In genomic region chr5:121963409-121963808, GRCh38 we compare ENCODE assay signal across 11 cellular contexts. TPM values are rescaled to one million over a fixed set of nuclear protein-coding genes. Genes with fewer than 3 reads are reported as not detected.
DNase-seq lines count a peak whose midpoint lies in the region; ATAC-seq, FAIRE-seq and TF ChIP-seq lines count a peak whose summit lies in the region.
"Had no signal": no experiment of that assay in that cellular context is flagged by ENCODE, and none has a peak within 500 bp of the region (broad histone marks: within the 10 kb centered on the region; RNA-seq: fewer than 3 reads in every experiment).

No MANE protein-coding gene starts in this region.

- H3K27ac ChIP-seq in HepG2 (ENCODE audit: extremely low read length, insufficient read depth, low read length) (no peak overlapping the region), right lobe of liver (no peak overlapping the region), upper lobe of right lung (no peak overlapping the region), left lung (no peak overlapping the region)

- no peaks in the 10 kb centered on the region; a peak in 1 of 5 replicates for H3K27me3 ChIP-seq in HepG2 (ENCODE audit: control insufficient read depth in 1 of 2, insufficient read depth in 2 of 2, low read length in 2 of 2)
- no peaks in the 10 kb centered on the region for H3K27me3 ChIP-seq in right lobe of liver
- H3K27me3 ChIP-seq in kidney epithelial cell (ENCODE audit: control insufficient read depth, insufficient read depth, low read length) = no peaks in the 10 kb centered on the region
- peaks cover 1% of the 10 kb centered on the region for H3K27me3 ChIP-seq in upper lobe of right lung
- H3K27me3 ChIP-seq in left lung = no peaks in the 10 kb centered on the region

- no peaks in the 10 kb centered on the region for H4K20me1 ChIP-seq in HepG2 (ENCODE audit: insufficient read depth, low read length)

- no peak for FAIRE-seq in HepG2 (lab: Jason Lieb, UNC)

- TF ChIP-seq EP300 in HepG2 (IDR thresholded peaks at IDR 0.05; ENCODE audit: low read depth in 2 of 2, low read length in 2 of 2) = no peak
- no peak for TF ChIP-seq EP300 in HepG2 (CRISPR knock-in tag; IDR thresholded peaks at IDR 0.05; ENCODE audit: borderline replicate concordance)

- no peak for TF ChIP-seq RAD21 in HepG2 (CRISPR knock-in tag; IDR thresholded peaks at IDR 0.05)

- intact Hi-C loops in HepG2 (cut with micrococcal nuclease; ENCODE audit: unreplicated experiment) (no loop called here), right lobe of liver (cut with DNase I) (no loop called here), upper lobe of right lung (cut with DNase I) (no loop called here), left lung (cut with DNase I) (loop anchor here in 1 of 2 donors (10.0 kb wide), 1 partner anchor 111 kb away; the partner anchor contains the start of gene LOX)
- intact Hi-C loops in activated T-helper 1 cell treated with anti-CD3 and anti-CD28 coated beads, Interleukin-12 subunit alpha, Interleukin-12 subunit beta, Interleukin-2, Interleukin-4 antibody, amounts not matched to agents 30 ng/mL and 10 ng/mL and 1 ng/mL, durations not matched to agents 14 hours and 24 hours and 36 hours (cut with micrococcal nuclease) = loop anchor here (1.0 to 5.0 kb wide), 4 partner anchors 57 to 1474 kb away; no protein-coding TSS in a partner anchor

- TF ChIP-seq CTCF in HepG2 (CRISPR knock-in tag; IDR thresholded peaks at IDR 0.05) (no peak), right lobe of liver (IDR thresholded peaks at IDR 0.05) (no peak), kidney epithelial cell (IDR thresholded peaks at IDR 0.05; ENCODE audit: insufficient read depth, low read length, poor library complexity, severe bottlenecking) (no peak), upper lobe of right lung (IDR thresholded peaks at IDR 0.05) (no peak), left lung (IDR thresholded peaks at IDR 0.05) (no peak)

- peaks cover 2% of the 10 kb centered on the region for H3K27me3 Mint-ChIP-seq in activated T-helper 1 cell treated with anti-CD3 and anti-CD28 coated beads, Interleukin-12 subunit alpha, Interleukin-12 subunit beta, Interleukin-2, Interleukin-4 antibody, amounts not matched to agents 30 ng/mL and 10 ng/mL and 1 ng/mL, durations not matched to agents 14 hours and 24 hours and 36 hours (ENCODE audit: insufficient read depth)

- DNase-seq in HepG2 (ENCODE audit: low spot score) (no peak), right lobe of liver (no peak), kidney epithelial cell (ENCODE audit: low read depth) (no peak), upper lobe of right lung (no peak), NCI-H1048 (lab: John Stamatoyannopoulos, UW) (no peak), left lung (no peak), G401 (ENCODE audit: low spot score) (no peak)
- no peak for DNase-seq in activated T-helper 1 cell treated with anti-CD3 and anti-CD28 coated beads, Interleukin-12 subunit alpha, Interleukin-12 subunit beta, Interleukin-2, Interleukin-4 antibody, amounts not matched to agents 30 ng/mL and 10 ng/mL and 1 ng/mL, durations not matched to agents 14 hours and 24 hours and 36 hours (ENCODE audit: low spot score)
- DNase-seq: activated CD4-positive, CD25-positive, alpha-beta regulatory T cell treated with anti-CD3 and anti-CD28 coated beads, Interleukin-2, amount 50 U/mL, for 72 hours; effector memory CD4-positive, alpha-beta T cell; NCI-H526 had no signal

- H3K4me3 ChIP-seq in HepG2 (replicated peaks in 1 of 3; ENCODE audit: insufficient read depth in 1 of 3, low read depth in 2 of 3, low read length in 3 of 3) (peak overlapping the region; percentile 74 to 80 (median 80); a peak in 4 of 6 replicates), right lobe of liver (no peak overlapping the region), kidney epithelial cell (ENCODE audit: low read depth, low read length) (peak overlapping the region; percentile 68), upper lobe of right lung (peak overlapping the region; percentile 89), left lung (peak overlapping the region in 1 of 2 donors; percentile 59)

- peak overlapping the region; percentile 87 for H3K9ac ChIP-seq in HepG2 (ENCODE audit: insufficient read depth, low read depth, low read length)

- H3K27ac Mint-ChIP-seq in activated T-helper 1 cell treated with anti-CD3 and anti-CD28 coated beads, Interleukin-12 subunit alpha, Interleukin-12 subunit beta, Interleukin-2, Interleukin-4 antibody, amounts not matched to agents 30 ng/mL and 10 ng/mL and 1 ng/mL, durations not matched to agents 14 hours and 24 hours and 36 hours = peak overlapping the region; percentile 95

- H3K9me3 ChIP-seq in HepG2 (ENCODE audit: low read length) = no peaks in the 10 kb centered on the region
- H3K9me3 ChIP-seq in right lobe of liver = no peaks in the 10 kb centered on the region
- H3K9me3 ChIP-seq in upper lobe of right lung = no peaks in the 10 kb centered on the region
- no peaks in the 10 kb centered on the region for H3K9me3 ChIP-seq in left lung

- H3K36me3 ChIP-seq in HepG2 (replicated peaks in 1 of 2; ENCODE audit: control insufficient read depth in 1 of 2, insufficient read depth in 2 of 2, low read length in 2 of 2) (no peaks in the 10 kb centered on the region), right lobe of liver (no peaks in the 10 kb centered on the region), kidney epithelial cell (ENCODE audit: control insufficient read depth, insufficient read depth, low read length) (no peaks in the 10 kb centered on the region), upper lobe of right lung (no peaks in the 10 kb centered on the region), left lung (no peaks in the 10 kb centered on the region)

- POLR2A ChIA-PET in HepG2 (lab: Yijun Ruan, JAX) = no interaction called here

- H3K36me3 Mint-ChIP-seq in activated T-helper 1 cell treated with anti-CD3 and anti-CD28 coated beads, Interleukin-12 subunit alpha, Interleukin-12 subunit beta, Interleukin-2, Interleukin-4 antibody, amounts not matched to agents 30 ng/mL and 10 ng/mL and 1 ng/mL, durations not matched to agents 14 hours and 24 hours and 36 hours (ENCODE audit: low read depth) = peaks cover 13% of the 10 kb centered on the region

- H3K4me1 ChIP-seq in HepG2 (ENCODE audit: insufficient read depth, low read length) (peaks cover 11% of the 10 kb centered on the region), right lobe of liver (peaks cover 0 to 8% (median 3%) of the 10 kb centered on the region in 4 donors), upper lobe of right lung (peaks cover 17% of the 10 kb centered on the region), left lung (peaks cover 10 to 24% of the 10 kb centered on the region in 2 donors)

- H3K9me3 Mint-ChIP-seq in activated T-helper 1 cell treated with anti-CD3 and anti-CD28 coated beads, Interleukin-12 subunit alpha, Interleukin-12 subunit beta, Interleukin-2, Interleukin-4 antibody, amounts not matched to agents 30 ng/mL and 10 ng/mL and 1 ng/mL, durations not matched to agents 14 hours and 24 hours and 36 hours = peaks cover 4% of the 10 kb centered on the region

- 64% methylated on average over 1 of the region's 1 CpG for whole genome bisulfite sequencing in HepG2 (ENCODE audit: low lambda C conversion rate)
- WGBS in right lobe of liver (ENCODE audit: insufficient coverage, low coverage, low lambda C conversion rate, missing lambda C conversion rate) = 67% methylated on average over 1 of the region's 1 CpG

- H2AFZ ChIP-seq in HepG2 (ENCODE audit: low read length) = no peak overlapping the region

- ATAC-seq in HepG2 = no peak
- no peak for ATAC-seq in right lobe of liver
- ATAC-seq in upper lobe of right lung = no peak
- ATAC-seq in left lung = no peak

- H3K4me3 Mint-ChIP-seq in activated T-helper 1 cell treated with anti-CD3 and anti-CD28 coated beads, Interleukin-12 subunit alpha, Interleukin-12 subunit beta, Interleukin-2, Interleukin-4 antibody, amounts not matched to agents 30 ng/mL and 10 ng/mL and 1 ng/mL, durations not matched to agents 14 hours and 24 hours and 36 hours = peak overlapping the region; percentile 97

- in situ Hi-C loops in HepG2 (cut with HindIII; ENCODE audit: extremely low pct_ligation_motif_present, low pct_unique_long_range_greater_than_20kb) = loop anchor here (10.0 kb wide), 1 partner anchor 141 kb away; no protein-coding TSS in a partner anchor
- in situ Hi-C loops in G401 (cut with HindIII; ENCODE audit: low sequenced_read_pairs) = no loop called here

- H3K79me2 ChIP-seq in HepG2 (ENCODE audit: insufficient read depth, low read length) = peaks cover 42% of the 10 kb centered on the region

- BruUV-seq in HepG2 (replicated peaks; lab: Mats Ljungman, UMichigan) = no TSS peak

- TF ChIP-seq POLR2A in HepG2 (IDR thresholded peaks at IDR 0.05; ENCODE audit: insufficient read depth in 1 of 2, low read depth in 2 of 2, low read length in 2 of 2) (no peak), right lobe of liver (IDR thresholded peaks at IDR 0.05) (no peak)

- H3K4me1 Mint-ChIP-seq in activated T-helper 1 cell treated with anti-CD3 and anti-CD28 coated beads, Interleukin-12 subunit alpha, Interleukin-12 subunit beta, Interleukin-2, Interleukin-4 antibody, amounts not matched to agents 30 ng/mL and 10 ng/mL and 1 ng/mL, durations not matched to agents 14 hours and 24 hours and 36 hours (ENCODE audit: low read depth) = peaks cover 21% of the 10 kb centered on the region

- CTCF ChIA-PET in HepG2 (lab: Yijun Ruan, JAX; ENCODE audit: low intra/inter-chr PET ratio, low total read pairs) = no interaction called here

- peak overlapping the region; percentile 75 for H3K4me2 ChIP-seq in HepG2 (ENCODE audit: low read depth, low read length)

RNA-seq across cellular contexts. Expression of gene SRFBP1, which starts 1.6 kb away (rescaled TPM):
- total RNA-seq in HepG2 (2016; rRNA removed; fragmentation: Illumina TruSeq; extraction: Trizol) (16.4 and 24.7 TPM in 2 replicates), right lobe of liver (1 to 10 TPM; 3.2 to 9.5 (median 6.1) TPM), kidney epithelial cell (19.8 and 22.3 TPM in 2 replicates), upper lobe of right lung (14.8 TPM), left lung (10 to 100 TPM; 11.1 to 13.8 TPM)
- 10.4 and 16.2 TPM in 2 replicates for total RNA-seq in HepG2 (2016; cell fraction: cytosol; rRNA removed; fragmentation: Illumina TruSeq; extraction: Trizol; ENCODE audit: low read depth)
- total RNA-seq in HepG2 (2016; cell fraction: insoluble cytoplasmic fraction; rRNA removed; fragmentation: Illumina TruSeq; extraction: Trizol) = 16.0 and 25.1 TPM in 2 replicates
- total RNA-seq in HepG2 (2016; cell fraction: membrane; rRNA removed; fragmentation: Illumina TruSeq; extraction: Trizol) = 9.5 and 10.5 TPM in 2 replicates
- total RNA-seq in HepG2 (2016; cell fraction: nucleus; rRNA removed; fragmentation: Illumina TruSeq; extraction: Trizol) = 18.7 and 19.6 TPM in 2 replicates
- polyA plus RNA-seq in HepG2 (2011; rRNA removed) = 1.5 and 2.1 TPM in 2 replicates
- 0.90 and 1.4 TPM in 2 replicates for polyA plus RNA-seq in HepG2 (2011; cell fraction: cytosol; rRNA removed)
- 1.1 TPM in 2 replicates for polyA plus RNA-seq in HepG2 (2011; cell fraction: nucleus; rRNA removed)
- polyA plus RNA-seq in HepG2 (2012) = 3.9 and 5.6 TPM in 2 replicates
- 0.50 and 0.69 TPM in 2 replicates for polyA plus RNA-seq in HepG2 (2016; cell fraction: cytosol; fragmentation: Illumina TruSeq; extraction: Trizol; ENCODE audit: low read depth)
- 11.8 and 12.5 TPM in 2 replicates for polyA plus RNA-seq in HepG2 (2016; cell fraction: insoluble cytoplasmic fraction; fragmentation: Illumina TruSeq; extraction: Trizol; ENCODE audit: low read depth)
- polyA plus RNA-seq in HepG2 (2016; cell fraction: membrane; fragmentation: Illumina TruSeq; extraction: Trizol; ENCODE audit: low read depth) = 1.4 and 1.5 TPM in 2 replicates
- polyA plus RNA-seq in HepG2 (2016; cell fraction: nucleus; fragmentation: Illumina TruSeq; extraction: Trizol; ENCODE audit: insufficient read depth, low read depth) = 7.3 and 8.8 TPM in 2 replicates
- polyA minus RNA-seq in HepG2 (2011; rRNA and poly(A)+ RNA removed; ENCODE audit: low replicate concordance) = 0.60 and 2.6 TPM in 2 replicates
- 3.0 and 4.3 TPM in 2 replicates for polyA minus RNA-seq in HepG2 (2011; cell fraction: cytosol; rRNA and poly(A)+ RNA removed)
- 13.8 and 14.2 TPM in 2 replicates for polyA minus RNA-seq in HepG2 (2011; cell fraction: nucleus; rRNA and poly(A)+ RNA removed)
- total RNA-seq in activated T-helper 1 cell treated with anti-CD3 and anti-CD28 coated beads, Interleukin-12 subunit alpha, Interleukin-12 subunit beta, Interleukin-2, Interleukin-4 antibody, amounts not matched to agents 30 ng/mL and 10 ng/mL and 1 ng/mL, durations not matched to agents 14 hours and 24 hours and 36 hours = 17.7 and 18.9 TPM in 2 replicates
- 12.2 and 22.0 TPM in 2 replicates for total RNA-seq in G401 (2014; rRNA removed; shearing (Covaris generic))

Comparison
In these comparisons a context has a peak if more than half of its experiments do, and no peak if none do; other contexts are left out.
1. H3K4me3 ChIP-seq: peak in HepG2 (3 of 3), kidney epithelial cell (single experiment) and upper lobe of right lung (single experiment); none in right lobe of liver (0 of 3).